1 cellular context compared by ENCODE assay signal in the genomic region with DNA sequence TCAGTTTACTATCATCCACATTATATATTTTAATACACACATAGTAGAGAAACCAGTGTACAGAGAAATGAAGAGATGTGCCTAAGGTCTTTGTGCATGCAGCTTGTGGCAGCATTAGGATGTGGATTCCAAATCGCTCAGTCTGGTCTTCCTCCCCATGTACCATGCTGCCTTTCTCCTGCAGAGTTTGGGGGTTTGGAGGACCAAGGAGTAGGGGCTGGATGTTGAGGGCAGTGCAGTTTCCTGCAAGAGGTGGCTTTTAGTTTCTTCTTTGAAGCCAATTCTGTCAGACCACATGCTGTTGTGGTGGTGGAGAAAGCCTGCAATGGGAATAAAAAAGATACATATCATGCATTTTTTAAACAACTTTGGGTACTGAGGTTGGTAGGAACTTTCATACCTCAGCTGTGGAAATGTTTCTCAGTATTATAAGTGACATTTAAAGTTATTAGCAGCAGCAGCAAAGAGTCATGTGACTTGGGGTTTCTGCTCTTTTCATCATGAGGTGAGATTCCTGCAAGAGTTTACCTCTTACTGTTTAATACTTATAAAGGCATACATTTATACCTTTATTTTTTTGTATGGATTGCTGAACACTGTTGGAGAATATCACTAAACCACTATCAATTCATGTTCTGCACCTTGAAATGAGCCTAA.
TF ChIP-seq lines count a peak whose summit lies in the region.

No MANE protein-coding gene starts in this region.

TF ChIP-seq in GM23338, 12 proteins besides CTCF, POLR2A, EP300 and RAD21:
- TF ChIP-seq STAT1 (IDR thresholded peaks at IDR 0.05; ENCODE audit: unreplicated experiment) (no peak), NANOG (IDR thresholded peaks at IDR 0.05; ENCODE audit: borderline replicate concordance) (no peak), EZH2phosphoT487 (IDR thresholded peaks at IDR 0.05; ENCODE audit: unreplicated experiment) (no peak), JUNB (IDR thresholded peaks at IDR 0.05; ENCODE audit: unreplicated experiment) (no peak), ZNF114 (CRISPR knock-in tag; IDR thresholded peaks at IDR 0.05) (no peak), ZNF462 (CRISPR knock-in tag; IDR thresholded peaks at IDR 0.05) (no peak)
TF ChIP-seq in GM23338: peak in this region for 0.
